In genomic region chr1:17547271-17547670, GRCh38 we compare ENCODE assay signal across 25 cellular contexts. TPM values are rescaled to one million over a fixed set of nuclear protein-coding genes. Genes with fewer than 3 reads are reported as not detected.
DNase-seq lines count a peak whose midpoint lies in the region; ATAC-seq and TF ChIP-seq lines count a peak whose summit lies in the region.
"Had no signal": no experiment of that assay in that cellular context is flagged by ENCODE, and none has a peak within 500 bp of the region (broad histone marks: within the 10 kb centered on the region; RNA-seq: fewer than 3 reads in every experiment).

No MANE protein-coding gene starts in this region.

- intact Hi-C loops in esophagus squamous epithelium (cut with DNase I) (no loop called here), natural killer cell (cut with micrococcal nuclease) (no loop called here)

- peak overlapping the region; percentile 94 for H3K27ac Mint-ChIP-seq in WTC11
- H3K27ac Mint-ChIP-seq in natural killer cell, result no peak overlapping the region
- no peak overlapping the region for H3K27ac Mint-ChIP-seq in CD8-positive, alpha-beta memory T cell
- H3K27ac Mint-ChIP-seq: activated CD8-positive, alpha-beta T cell treated with anti-CD3 and anti-CD28 coated beads, Interleukin-2, amount 10 ng/mL, durations not matched to agents 7 days and 5 days; naive thymus-derived CD4-positive, alpha-beta T cell; stimulated activated naive B cell treated with anti-CD40 and anti-IgM and Interleukin-4, amounts not matched to agents 10 μg/mL and 1 μg/mL and 100 μg/mL, for 72 hours; T-cell had no signal

- no peaks in the 10 kb centered on the region for H3K27me3 Mint-ChIP-seq in WTC11 (ENCODE audit: low read depth)
- H3K27me3 Mint-ChIP-seq in natural killer cell (ENCODE audit: low read depth in 2 of 2), result peaks cover 7 to 8% of the 10 kb centered on the region in 2 donors
- H3K27me3 Mint-ChIP-seq in CD8-positive, alpha-beta memory T cell, result peaks cover 6 to 24% of the 10 kb centered on the region in 2 donors

- H2BK5ac ChIP-seq in mesendoderm (ENCODE audit: low read length), result peak overlapping the region; percentile 48

- peak overlapping the region; percentile 66 for H2AK5ac ChIP-seq in mesendoderm (ENCODE audit: low read length)

- no peak for DNase-seq in WTC11 (ENCODE audit: low spot score)
- DNase-seq in esophagus squamous epithelium (lab: John Stamatoyannopoulos, UW), result no peak
- peak; percentile 73 for DNase-seq in mesendoderm
- DNase-seq in tibial nerve (ENCODE audit: low spot score in 2 of 2), result no peak
- DNase-seq in natural killer cell, result no peak
- no peak for DNase-seq in NCI-H2171 (lab: John Stamatoyannopoulos, UW)
- DNase-seq in CD8-positive, alpha-beta memory T cell, result no peak
- DNase-seq: activated CD8-positive, alpha-beta T cell treated with anti-CD3 and anti-CD28 coated beads, Interleukin-2, amount 10 ng/mL, durations not matched to agents 7 days and 5 days; activated gamma-delta T cell; activated T-cell treated with anti-CD3 and anti-CD28 coated beads for 4 hours; EL; KBM-7; MG63; naive thymus-derived CD4-positive, alpha-beta T cell; NCI-H1436 treated with DMSO at 0.1 percent for 48 hours; NCI-H524; NK-92 treated with Interleukin-12 subunit alpha and Interleukin-12 subunit beta, amount 100 ng/mL, for 24 hours; ovary; Peyer's patch; spleen; stimulated activated CD4-positive, alpha-beta T cell treated with anti-CD3 and anti-CD28 coated beads, Interleukin-2, amount 100 ng/mL, for 48 hours; stimulated activated naive B cell treated with anti-CD40 and anti-IgM and Interleukin-4, amounts not matched to agents 10 μg/mL and 1 μg/mL and 100 μg/mL, for 72 hours; T-cell had no signal

- H3K18ac ChIP-seq in mesendoderm (ENCODE audit: low read length), result no peak overlapping the region

- H3K79me2 ChIP-seq in mesendoderm (ENCODE audit: control insufficient read depth, insufficient read depth, low read length), result peaks cover 26% of the 10 kb centered on the region

- H3K56ac ChIP-seq in mesendoderm (ENCODE audit: low read length), result peak overlapping the region; percentile 65

- H3K4me1 Mint-ChIP-seq in WTC11 (peaks cover 83% of the 10 kb centered on the region), natural killer cell (no peaks in the 10 kb centered on the region)
- H3K4me1 Mint-ChIP-seq in CD8-positive, alpha-beta memory T cell, result no peaks in the 10 kb centered on the region
- H3K4me1 Mint-ChIP-seq: stimulated activated naive B cell treated with anti-CD40 and anti-IgM and Interleukin-4, amounts not matched to agents 10 μg/mL and 1 μg/mL and 100 μg/mL, for 72 hours; T-cell had no signal

- peaks cover 34 to 83% (median 44%) of the 10 kb centered on the region in 3 donors for H3K4me1 ChIP-seq in esophagus squamous epithelium
- peaks cover 7% of the 10 kb centered on the region for H3K4me1 ChIP-seq in mesendoderm (ENCODE audit: control insufficient read depth, low read depth, low read length)
- peaks cover 0 to 70% (median 43%) of the 10 kb centered on the region in 4 donors for H3K4me1 ChIP-seq in tibial nerve
- H3K4me1 ChIP-seq in CD8-positive, alpha-beta memory T cell (ENCODE audit: insufficient read depth, low read length), result no peaks in the 10 kb centered on the region

- no peak overlapping the region for H3K4me2 ChIP-seq in mesendoderm (ENCODE audit: low read length)

- no peak for TF ChIP-seq EP300 in tibial nerve (IDR thresholded peaks at IDR 0.05)

- H4K8ac ChIP-seq in mesendoderm (ENCODE audit: low read depth, low read length), result no peak overlapping the region

- peaks cover 5% of the 10 kb centered on the region for H3K9me3 Mint-ChIP-seq in WTC11
- no peaks in the 10 kb centered on the region for H3K9me3 Mint-ChIP-seq in natural killer cell
- H3K9me3 Mint-ChIP-seq in CD8-positive, alpha-beta memory T cell, result peaks cover 0 to 4% (median 0%) of the 10 kb centered on the region in 5 donors
- H3K9me3 Mint-ChIP-seq: T-cell had no signal

- no peak overlapping the region for H2BK15ac ChIP-seq in mesendoderm (replicated peaks; ENCODE audit: low read depth)

- H3K9ac ChIP-seq in mesendoderm (ENCODE audit: low read length), result peak overlapping the region; percentile 25

- POLR2A ChIA-PET in WTC11 (lab: Charles Lee), result interaction anchor here (0.8 to 3.8 kb wide), 5 partner anchors 9 to 41 kb away, joined by 3 to 14 read pairs (median 5); no protein-coding TSS in a partner anchor
- POLR2A ChIA-PET in CD8-positive, alpha-beta memory T cell (lab: Charles Lee), result no interaction called here

- H3K4me3 ChIP-seq in esophagus squamous epithelium, result no peak overlapping the region
- no peak overlapping the region for H3K4me3 ChIP-seq in mesendoderm (ENCODE audit: low read length)
- H3K4me3 ChIP-seq in tibial nerve, result no peak overlapping the region
- no peak overlapping the region for H3K4me3 ChIP-seq in CD8-positive, alpha-beta memory T cell (ENCODE audit: low read length)
- H3K4me3 ChIP-seq: MG63, ovary, Peyer's patch, SJSA1, spleen had no signal

- H3K9me3 ChIP-seq in esophagus squamous epithelium, result no peaks in the 10 kb centered on the region
- no peaks in the 10 kb centered on the region for H3K9me3 ChIP-seq in tibial nerve
- H3K9me3 ChIP-seq in CD8-positive, alpha-beta memory T cell (ENCODE audit: low read length), result no peaks in the 10 kb centered on the region
- H3K9me3 ChIP-seq: MG63, ovary, Peyer's patch, SJSA1, spleen had no signal

- peak overlapping the region in 3 of 4 donors; percentile 83 to 88 (median 88) for H3K27ac ChIP-seq in esophagus squamous epithelium
- H3K27ac ChIP-seq in mesendoderm (ENCODE audit: low read depth, low read length), result no peak overlapping the region
- peak overlapping the region in 3 of 4 donors; percentile 40 to 55 (median 44) for H3K27ac ChIP-seq in tibial nerve
- no peak overlapping the region for H3K27ac ChIP-seq in CD8-positive, alpha-beta memory T cell (ENCODE audit: low read depth, low read length)
- H3K27ac ChIP-seq: ovary, Peyer's patch, SJSA1, spleen had no signal

- peaks cover 12% of the 10 kb centered on the region for H3K79me1 ChIP-seq in mesendoderm (ENCODE audit: low read length)

- H3K4me3 Mint-ChIP-seq in WTC11, result peak overlapping the region; percentile 32
- no peak overlapping the region for H3K4me3 Mint-ChIP-seq in natural killer cell
- H3K4me3 Mint-ChIP-seq in CD8-positive, alpha-beta memory T cell, result no peak overlapping the region
- H3K4me3 Mint-ChIP-seq: activated CD8-positive, alpha-beta T cell treated with anti-CD3 and anti-CD28 coated beads, Interleukin-2, amount 10 ng/mL, durations not matched to agents 7 days and 5 days; naive thymus-derived CD4-positive, alpha-beta T cell; stimulated activated naive B cell treated with anti-CD40 and anti-IgM and Interleukin-4, amounts not matched to agents 10 μg/mL and 1 μg/mL and 100 μg/mL, for 72 hours; T-cell had no signal

- peaks cover 8% of the 10 kb centered on the region for H3K36me3 Mint-ChIP-seq in WTC11
- no peaks in the 10 kb centered on the region for H3K36me3 Mint-ChIP-seq in natural killer cell
- H3K36me3 Mint-ChIP-seq in CD8-positive, alpha-beta memory T cell, result no peaks in the 10 kb centered on the region
- H3K36me3 Mint-ChIP-seq: naive thymus-derived CD4-positive, alpha-beta T cell; stimulated activated naive B cell treated with anti-CD40 and anti-IgM and Interleukin-4, amounts not matched to agents 10 μg/mL and 1 μg/mL and 100 μg/mL, for 72 hours; T-cell had no signal

- CTCF ChIA-PET in WTC11 (lab: Charles Lee), result interaction anchor here (0.5 to 8.5 kb wide), 13 partner anchors 10 to 234 kb away, joined by 3 to 99 read pairs (median 5); no protein-coding TSS in a partner anchor
- CTCF ChIA-PET in CD8-positive, alpha-beta memory T cell (lab: Charles Lee), result no interaction called here

- no peak overlapping the region for H3K4ac ChIP-seq in mesendoderm (ENCODE audit: low read depth, low read length)

- H3K23ac ChIP-seq in mesendoderm (ENCODE audit: low read length), result no peak overlapping the region

- TF ChIP-seq CTCF in WTC11 (IDR thresholded peaks at IDR 0.05) (no peak), esophagus squamous epithelium (IDR thresholded peaks at IDR 0.05) (no peak), tibial nerve (IDR thresholded peaks at IDR 0.05) (no peak), natural killer cell (IDR thresholded peaks at IDR 0.05) (no peak)

- no peaks in the 10 kb centered on the region for H3K27me3 ChIP-seq in esophagus squamous epithelium
- H3K27me3 ChIP-seq in mesendoderm (ENCODE audit: insufficient read depth, low read length, poor library complexity), result no peaks in the 10 kb centered on the region
- H3K27me3 ChIP-seq in tibial nerve, result no peaks in the 10 kb centered on the region
- H3K27me3 ChIP-seq in CD8-positive, alpha-beta memory T cell (ENCODE audit: insufficient read depth, low read length, poor library complexity, severe bottlenecking), result no peaks in the 10 kb centered on the region
- H3K27me3 ChIP-seq: MG63, ovary, Peyer's patch, SJSA1, spleen had no signal

- 68 to 70% methylated on average over 4 of the region's 4 CpGs for WGBS in esophagus squamous epithelium, 2 donors
- WGBS in mesendoderm (ENCODE audit: extremely low coverage, insufficient coverage, low lambda C conversion rate), result no CpG with 5 or more reads among the region's 4 CpGs
- 21 to 34% methylated on average over 4 of the region's 4 CpGs for WGBS in tibial nerve, 2 donors

- peak; percentile 67 for ATAC-seq in WTC11
- no peak for ATAC-seq in natural killer cell
- ATAC-seq: activated CD8-positive, alpha-beta T cell treated with anti-CD3 and anti-CD28 coated beads, Interleukin-2, amount 10 ng/mL, durations not matched to agents 7 days and 5 days; left lobe of liver; naive thymus-derived CD4-positive, alpha-beta T cell; stimulated activated naive B cell treated with anti-CD40 and anti-IgM and Interleukin-4, amounts not matched to agents 10 μg/mL and 1 μg/mL and 100 μg/mL, for 72 hours; T-cell had no signal

- H4K5ac ChIP-seq in mesendoderm (ENCODE audit: low read length), result no peak overlapping the region

- TF ChIP-seq POLR2A in esophagus squamous epithelium (IDR thresholded peaks at IDR 0.05) (no peak), tibial nerve (IDR thresholded peaks at IDR 0.05) (no peak)

- H2BK120ac ChIP-seq in mesendoderm (ENCODE audit: low read depth, low read length), result no peak overlapping the region

- H3K36me3 ChIP-seq in esophagus squamous epithelium (peaks cover 0 to 9% (median 0%) of the 10 kb centered on the region in 3 donors), mesendoderm (ENCODE audit: control insufficient read depth, insufficient read depth, low read length) (no peaks in the 10 kb centered on the region), tibial nerve (no peaks in the 10 kb centered on the region)
- H3K36me3 ChIP-seq in CD8-positive, alpha-beta memory T cell (ENCODE audit: insufficient read depth, low read length), result no peaks in the 10 kb centered on the region
- H3K36me3 ChIP-seq: MG63, ovary, Peyer's patch, SJSA1, spleen had no signal

TF ChIP-seq in WTC11, 78 proteins besides CTCF, POLR2A, EP300 and RAD21:
- no peak for TF ChIP-seq ESRRA (CRISPR knock-in tag; IDR thresholded peaks at IDR 0.05; ENCODE audit: borderline replicate concordance)

RNA-seq across cellular contexts. Expression of gene ARHGEF10L, which starts 7.8 kb away (rescaled TPM):
- 32.4 to 34.6 TPM (median 34.4 TPM) in 3 replicates for total RNA-seq in WTC11 (2021)
- 10 to 100 TPM; 30.0 to 61.4 (median 44.7) TPM for total RNA-seq in esophagus squamous epithelium
- 7.9 TPM for polyA plus RNA-seq in mesendoderm (2013, experiment 1 of 2)
- 7.7 TPM for polyA plus RNA-seq in mesendoderm (2013, experiment 2 of 2)
- 10 to 100 TPM; 38.5 to 73.8 (median 41.7) TPM for total RNA-seq in tibial nerve
- total RNA-seq in natural killer cell, result 1 to 10 TPM in 1 of 3 donors, under 1 TPM in 2; 0.70 to 1.7 (median 0.94) TPM
- total RNA-seq in CD8-positive, alpha-beta memory T cell, result under 1 TPM; 0.24 to 0.26 TPM
- not detected for polyA plus RNA-seq in CD8-positive, alpha-beta memory T cell
- total RNA-seq: activated CD8-positive, alpha-beta T cell treated with anti-CD3 and anti-CD28 coated beads, Interleukin-2, amount 10 ng/mL, durations not matched to agents 7 days and 5 days had no signal
- polyA plus RNA-seq: naive thymus-derived CD4-positive, alpha-beta T cell had no signal

Comparison
In these comparisons a context has a peak if more than half of its experiments do, and no peak if none do; other contexts are left out.
1. H3K27ac ChIP-seq: peak in esophagus squamous epithelium (3 of 4) and tibial nerve (3 of 4); none in mesendoderm (single experiment) and CD8-positive, alpha-beta memory T cell (single experiment).
2. RNA of gene ARHGEF10L, which starts 7.8 kb away (total RNA-seq): 30.0 to 61.4 TPM in esophagus squamous epithelium, 38.5 to 73.8 TPM in tibial nerve and 32.4 to 34.6 TPM in WTC11; 0.70 to 1.7 TPM in natural killer cell and 0.24 to 0.26 TPM in CD8-positive, alpha-beta memory T cell; every median in the first group is over 10 times any median in the second.